Comparison of ENCODE assay signal across 9 cellular contexts in genomic region chr12:89225808-89226368, GRCh38.
A peak's percentile ranks its signal among the peaks of the same experiment; 100 is the strongest.
DNase-seq lines count a peak whose midpoint lies in the region; ATAC-seq, FAIRE-seq and TF ChIP-seq lines count a peak whose summit lies in the region.
"Had no signal": no experiment of that assay in that cellular context is flagged by ENCODE, and none has a peak within 500 bp of the region (broad histone marks: within the 10 kb centered on the region; RNA-seq: fewer than 3 reads in every experiment).

No MANE protein-coding gene starts in this region.

- intact Hi-C loops in esophagus squamous epithelium (cut with DNase I) = loop anchor here (10.0 kb wide), 1 partner anchor 129 kb away; the partner anchor contains the start of gene DUSP6
- intact Hi-C loops in kidney (cut with DNase I) = no loop called here

- peak; percentile 45 for DNase-seq in GM06990 (ENCODE audit: extremely low read depth, insufficient read length)
- peak; percentile 57 for DNase-seq in RWPE2 (ENCODE audit: low spot score)
- DNase-seq in esophagus squamous epithelium (lab: John Stamatoyannopoulos, UW) = no peak
- DNase-seq in renal cortical epithelial cell (ENCODE audit: low read depth) = peak; percentile 86
- DNase-seq in kidney = no peak
- no peak for DNase-seq in NCI-H128 (lab: John Stamatoyannopoulos, UW; ENCODE audit: unreplicated experiment)
- no peak for DNase-seq in SHP77 treated with DMSO at 0.1 percent for 48 hours (lab: John Stamatoyannopoulos, UW)

- no peaks in the 10 kb centered on the region for H3K9me3 ChIP-seq in RWPE2 (ENCODE audit: severe bottlenecking)
- H3K9me3 ChIP-seq in esophagus squamous epithelium = peaks cover 0 to 5% (median 0%) of the 10 kb centered on the region in 3 donors
- H3K9me3 ChIP-seq in kidney (ENCODE audit: control insufficient read depth in 1 of 2, low read length in 2 of 2) = no peaks in the 10 kb centered on the region
- H3K9me3 ChIP-seq: SJSA1 had no signal

- H3K4me3 ChIP-seq in GM06990 (replicated peaks; ENCODE audit: low read depth, low read length) (no peak overlapping the region), RWPE2 (ENCODE audit: severe bottlenecking) (no peak overlapping the region), esophagus squamous epithelium (no peak overlapping the region), kidney (ENCODE audit: low read length in 2 of 2) (no peak overlapping the region)
- H3K4me3 ChIP-seq: SJSA1 had no signal

- peak in 1 of 4 donors; percentile 19 for TF ChIP-seq POLR2A in esophagus squamous epithelium (IDR thresholded peaks at IDR 0.05)

- H3K36me3 ChIP-seq in GM06990 (ENCODE audit: control insufficient read depth, insufficient read depth, low read length) (no peaks in the 10 kb centered on the region), RWPE2 (ENCODE audit: low read depth) (no peaks in the 10 kb centered on the region), esophagus squamous epithelium (no peaks in the 10 kb centered on the region), kidney (ENCODE audit: control insufficient read depth in 1 of 2, insufficient read depth in 2 of 2, low read length in 2 of 2) (no peaks in the 10 kb centered on the region)
- H3K36me3 ChIP-seq: SJSA1 had no signal

- WGBS in esophagus squamous epithelium, 2 donors = 26 to 48% methylated on average over 3 of the region's 3 CpGs

- peak; percentile 47 for ATAC-seq in HG02763 (IDR thresholded peaks at IDR 0.05; ENCODE audit: unreplicated experiment)
- peak; percentile 92 for ATAC-seq in RWPE2 (ENCODE audit: low read depth)

- peaks cover 49% of the 10 kb centered on the region for H3K4me1 ChIP-seq in RWPE2 (ENCODE audit: insufficient read depth, poor library complexity, severe bottlenecking)
- H3K4me1 ChIP-seq in esophagus squamous epithelium = peaks cover 17 to 44% (median 21%) of the 10 kb centered on the region in 3 donors
- no peaks in the 10 kb centered on the region for H3K4me1 ChIP-seq in kidney (ENCODE audit: control insufficient read depth in 1 of 2, insufficient read depth in 1 of 2, low read depth in 1 of 2, low read length in 2 of 2)

- H3K27me3 ChIP-seq in GM06990 (replicated peaks; ENCODE audit: control insufficient read depth, insufficient read depth, low read length) = no peaks in the 10 kb centered on the region
- H3K27me3 ChIP-seq in RWPE2 (ENCODE audit: insufficient read depth, poor library complexity, severe bottlenecking) = no peaks in the 10 kb centered on the region
- no peaks in the 10 kb centered on the region for H3K27me3 ChIP-seq in esophagus squamous epithelium
- H3K27me3 ChIP-seq: SJSA1 had no signal

- no peak for FAIRE-seq in kidney (lab: Jason Lieb, UNC)

- H3K9ac ChIP-seq in kidney (ENCODE audit: low read length in 2 of 2) = no peak overlapping the region

- peak overlapping the region; percentile 92 for H3K27ac ChIP-seq in RWPE2 (ENCODE audit: poor library complexity, severe bottlenecking)
- peak overlapping the region; percentile 69 to 89 (median 80) for H3K27ac ChIP-seq in esophagus squamous epithelium
- H3K27ac ChIP-seq in kidney (ENCODE audit: low read depth in 2 of 2, low read length in 2 of 2) = no peak overlapping the region
- H3K27ac ChIP-seq: SJSA1 had no signal

- TF ChIP-seq CTCF in GM06990 (IDR thresholded peaks at IDR 0.05; ENCODE audit: insufficient read depth, low read length, poor library complexity, severe bottlenecking) (no peak), RWPE2 (IDR thresholded peaks at IDR 0.05; ENCODE audit: poor library complexity, severe bottlenecking) (no peak), esophagus squamous epithelium (IDR thresholded peaks at IDR 0.05) (no peak), kidney (IDR thresholded peaks at IDR 0.05; ENCODE audit: borderline replicate concordance, extremely low read depth, insufficient read depth) (no peak)

Comparison
In these comparisons a context has a peak if more than half of its experiments do, and no peak if none do; other contexts are left out.
1. DNase-seq: peak in GM06990 (single experiment), RWPE2 (single experiment) and renal cortical epithelial cell (single experiment); none in esophagus squamous epithelium (single experiment), kidney (single experiment), NCI-H128 (single experiment) and SHP77 treated with DMSO at 0.1 percent for 48 hours (single experiment).
2. H3K27ac ChIP-seq: peak in RWPE2 (single experiment) and esophagus squamous epithelium (4 of 4); none in kidney (0 of 2).